Comparison of ENCODE assay signal across 10 cellular contexts in the genomic region with DNA sequence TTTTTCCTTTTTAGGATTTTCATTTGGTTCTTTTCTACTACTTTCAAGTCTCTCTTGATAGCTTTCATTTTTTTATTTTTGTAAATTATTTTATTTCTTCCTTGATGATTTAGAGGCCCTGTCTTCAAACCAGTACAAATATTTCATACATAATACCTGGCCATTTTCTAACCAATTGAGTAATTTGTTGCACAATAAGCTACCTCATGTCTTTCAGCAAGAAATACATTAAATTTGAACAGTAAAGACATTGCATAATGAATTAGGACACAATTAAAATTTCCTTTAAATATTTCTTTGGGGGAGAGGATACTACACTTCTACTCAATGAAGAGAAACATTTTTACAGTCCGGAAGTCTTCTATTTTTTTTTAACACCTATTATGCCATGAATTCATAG.
"Had no signal": no experiment of that assay in that cellular context is flagged by ENCODE, and none has a peak within 500 bp of the region (broad histone marks: within the 10 kb centered on the region; RNA-seq: fewer than 3 reads in every experiment).

No MANE protein-coding gene starts in this region.

- H3K27ac ChIP-seq: GM23248, HL-60, KMS-11 had no signal

- H3K9ac ChIP-seq: GM23248, KMS-11 had no signal

- H3K9me3 ChIP-seq: HAP-1 had no signal

- H2AFZ ChIP-seq: GM23248 had no signal

- H3K4me3 ChIP-seq: GM23248, HAP-1 had no signal

- FAIRE-seq: HTR-8/SVneo had no signal

- H3K36me3 ChIP-seq: HAP-1 had no signal

- H3K4me1 ChIP-seq: HAP-1 had no signal

- H3K4me2 ChIP-seq: KMS-11 had no signal

- DNase-seq: GM23248, GOT3, H7, HFFc6, KBM-7 had no signal

- ATAC-seq: HCT116 had no signal
